In the genomic region with DNA sequence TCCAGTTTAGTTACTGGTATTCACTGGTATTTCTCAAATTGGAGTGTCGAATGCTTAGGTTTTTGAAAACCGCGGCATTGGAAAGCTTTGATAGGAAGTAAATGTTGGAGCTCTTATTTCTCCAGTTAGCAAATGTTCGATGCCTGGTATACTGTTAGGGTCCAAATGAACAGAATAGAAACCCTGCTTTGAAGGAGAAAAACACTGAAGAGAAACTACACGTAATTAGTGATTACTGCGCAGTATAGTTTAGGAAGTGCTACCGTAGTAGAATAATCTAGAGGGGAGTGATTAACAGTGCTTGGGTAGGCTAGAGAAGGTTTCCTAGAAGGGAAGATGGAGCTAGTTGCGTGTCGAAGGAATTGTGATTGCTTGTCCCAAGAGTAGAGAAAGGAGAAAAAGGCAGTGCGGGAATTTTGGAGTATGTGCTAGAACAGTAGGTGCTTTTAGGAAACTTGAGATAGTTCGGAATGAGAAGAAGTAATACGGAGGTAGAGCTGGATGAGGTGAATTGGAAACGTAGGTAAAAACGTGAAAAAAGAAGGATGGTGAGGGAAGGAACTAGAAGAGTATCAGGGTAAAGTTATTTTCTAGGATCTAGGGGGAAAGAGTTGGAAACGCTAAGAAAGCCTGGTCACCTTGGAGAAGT, we compare ENCODE assay signal across 8 cellular contexts. TPM values are rescaled to one million over a fixed set of nuclear protein-coding genes. Genes with fewer than 3 reads are reported as not detected.
DNase-seq lines count a peak whose midpoint lies in the region; ATAC-seq and TF ChIP-seq lines count a peak whose summit lies in the region.

No MANE protein-coding gene starts in this region.

- H3K14ac ChIP-seq in trophoblast cell (ENCODE audit: low read length) = no peak overlapping the region

- H2BK120ac ChIP-seq in trophoblast cell (ENCODE audit: insufficient read depth, low read length, poor library complexity) = no peak overlapping the region

- H3K4me2 ChIP-seq in OCI-LY7 (ENCODE audit: low read length) (peak overlapping the region; percentile 92), trophoblast cell (ENCODE audit: low read length) (peak overlapping the region; percentile 86)

- no peaks in the 10 kb centered on the region for H3K9me3 ChIP-seq in OCI-LY7 (ENCODE audit: low read length)
- H3K9me3 ChIP-seq in trophoblast cell (ENCODE audit: insufficient read depth, low read depth, low read length) = no peaks in the 10 kb centered on the region

- no peak overlapping the region for H3K27ac ChIP-seq in OCI-LY7 (ENCODE audit: low read depth, low read length, poor library complexity, severe bottlenecking)
- H3K27ac ChIP-seq in epithelial cell of prostate = peak overlapping the region; percentile 92
- no peak overlapping the region for H3K27ac ChIP-seq in trophoblast cell (ENCODE audit: low read depth, low read length)

- H3K36me3 ChIP-seq in OCI-LY7 (ENCODE audit: insufficient read depth, low read length) (peaks cover 24% of the 10 kb centered on the region), trophoblast cell (ENCODE audit: control insufficient read depth in 1 of 2, insufficient read depth in 2 of 2, low read length in 2 of 2) (peaks cover 0 to 3% of the 10 kb centered on the region in 2 experiments)

- peaks cover 19% of the 10 kb centered on the region for H3K79me1 ChIP-seq in trophoblast cell (ENCODE audit: low read length)

- H4K12ac ChIP-seq in trophoblast cell (ENCODE audit: low read depth, low read length) = no peak overlapping the region

- H3K9ac ChIP-seq in trophoblast cell (ENCODE audit: low read length) = no peak overlapping the region

- H3K4me3 ChIP-seq in OCI-LY7 (ENCODE audit: low read depth, low read length, poor library complexity, severe bottlenecking) (peak overlapping the region; percentile 83), trophoblast cell (ENCODE audit: low read depth, low read length) (peak overlapping the region; percentile 92)

- 100% methylated on average over 4 of the region's 15 CpGs for WGBS in trophoblast cell (ENCODE audit: extremely low coverage, insufficient coverage, insufficient read length)

- intact Hi-C loops in OCI-LY7 (cut with micrococcal nuclease; ENCODE audit: unreplicated experiment) = loop anchor here (5.0 to 10.0 kb wide), 3 partner anchors 423 to 596 kb away; partner anchors contain the start of gene CCDC82

- DNase-seq in ELF-1 (ENCODE audit: low read depth, low spot score) (peak; percentile 10), OCI-LY7 (ENCODE audit: low spot score) (no peak), epithelial cell of prostate (ENCODE audit: low read depth, low spot score) (no peak), trophoblast cell (no peak), DMS53 treated with DMSO at 0.1 percent for 48 hours (lab: John Stamatoyannopoulos, UW; ENCODE audit: unreplicated experiment) (no peak), ecto neural progenitor cell (ENCODE audit: low spot score) (no peak), DMS153 (lab: John Stamatoyannopoulos, UW) (no peak)

- H3K27me3 ChIP-seq in trophoblast cell (ENCODE audit: insufficient read depth, low read length) = no peaks in the 10 kb centered on the region

- H3K23ac ChIP-seq in trophoblast cell (ENCODE audit: low read length) = no peak overlapping the region

- no peak overlapping the region for H4K91ac ChIP-seq in trophoblast cell (ENCODE audit: low read depth, low read length)

- ATAC-seq in GM19397 (IDR thresholded peaks at IDR 0.05; ENCODE audit: unreplicated experiment) = no peak

- H4K20me1 ChIP-seq in OCI-LY7 (ENCODE audit: insufficient read depth, low read length) = peaks cover 42% of the 10 kb centered on the region

- H3K79me2 ChIP-seq in OCI-LY7 (ENCODE audit: insufficient read depth, low read depth, low read length) (peaks cover 77% of the 10 kb centered on the region), trophoblast cell (ENCODE audit: control insufficient read depth, insufficient read depth, low read length, poor library complexity) (peaks cover 17% of the 10 kb centered on the region)

- no peak overlapping the region for H2BK5ac ChIP-seq in trophoblast cell (ENCODE audit: low read depth, low read length, poor library complexity)

- no peak overlapping the region for H2AK5ac ChIP-seq in trophoblast cell (ENCODE audit: low read length)

- H3K18ac ChIP-seq in trophoblast cell (ENCODE audit: low read length) = no peak overlapping the region

- H2AFZ ChIP-seq in OCI-LY7 (ENCODE audit: low read length) (no peak overlapping the region), trophoblast cell (ENCODE audit: insufficient read depth, low read length, poor library complexity) (no peak overlapping the region)

- H2BK12ac ChIP-seq in trophoblast cell (ENCODE audit: low read length) = no peak overlapping the region

- BruUV-seq in OCI-LY7 (replicated peaks; lab: Mats Ljungman, UMichigan) = TSS peak; percentile 48

- H3K9me2 ChIP-seq in OCI-LY7 (ENCODE audit: insufficient read depth, low read length) = no peaks in the 10 kb centered on the region

- CTCF ChIA-PET in OCI-LY7 (lab: Charles Lee; ENCODE audit: unreplicated experiment) = no interaction called here

- H3K4ac ChIP-seq in trophoblast cell (ENCODE audit: low read depth, low read length) = peak overlapping the region; percentile 33

- TF ChIP-seq CTCF in OCI-LY7 (conservative IDR thresholded peaks at IDR 0.05; ENCODE audit: low read length) = no peak

- H3K4me1 ChIP-seq in OCI-LY7 (ENCODE audit: insufficient read depth, low read length, poor library complexity, severe bottlenecking) = peaks cover 28% of the 10 kb centered on the region
- peaks cover 0 to 4% of the 10 kb centered on the region in 2 experiments for H3K4me1 ChIP-seq in trophoblast cell (ENCODE audit: control insufficient read depth in 1 of 2, insufficient read depth in 2 of 2, low read length in 2 of 2)

- H4K8ac ChIP-seq in trophoblast cell (ENCODE audit: low read depth, low read length) = no peak overlapping the region

- POLR2A ChIA-PET in OCI-LY7 (lab: Charles Lee) = interaction anchor here (0.6 to 4.1 kb wide), 8 partner anchors 10 to 932 kb away, joined by 3 to 30 read pairs (median 6); partner anchors contain the start of genes CCDC82, MAML2 and SRSF8

RNA-seq across cellular contexts. Expression of gene CEP57, which starts 1.2 kb away (rescaled TPM):
- 53.5 and 57.7 TPM in 2 replicates for total RNA-seq in OCI-LY7 (2014; rRNA removed; shearing (Covaris generic))
- total RNA-seq in OCI-LY7 (2022) = 67.4 and 75.9 TPM in 2 replicates
- 36.3 and 38.3 TPM in 2 replicates for polyA plus RNA-seq in trophoblast cell (2013)

RNA-seq across cellular contexts. Expression of gene FAM76B, which starts 1.9 kb away (rescaled TPM):
- 38.8 and 40.9 TPM in 2 replicates for total RNA-seq in OCI-LY7 (2014; rRNA removed; shearing (Covaris generic))
- total RNA-seq in OCI-LY7 (2022) = 53.7 and 57.7 TPM in 2 replicates
- polyA plus RNA-seq in trophoblast cell (2013) = 21.6 and 23.8 TPM in 2 replicates
